ENCODE assay signal across 2 cellular contexts in the genomic region with DNA sequence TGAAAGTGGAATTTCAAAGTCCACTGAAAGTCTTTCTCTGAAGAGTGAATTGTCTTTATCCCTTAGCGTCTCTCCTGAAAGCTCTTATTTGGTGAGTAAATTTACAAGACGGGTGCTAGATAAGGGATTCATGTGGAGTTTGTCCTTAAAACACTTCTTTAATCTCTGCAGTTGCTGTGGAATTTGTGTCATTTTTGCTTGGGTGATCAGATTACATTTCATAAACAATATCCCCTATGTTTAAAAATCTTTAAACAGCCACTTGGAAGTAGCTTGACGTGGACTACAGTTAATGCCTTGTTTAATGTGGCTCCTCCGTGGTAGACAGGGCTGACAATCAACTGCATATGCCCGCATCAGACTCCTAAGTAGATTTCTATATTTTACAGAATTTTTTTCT.
TF ChIP-seq lines count a peak whose summit lies in the region.

No MANE protein-coding gene starts in this region.

TF ChIP-seq in SK-N-SH, 30 proteins besides CTCF, POLR2A, EP300 and RAD21:
- TF ChIP-seq TAF1 (IDR thresholded peaks at IDR 0.05; ENCODE audit: borderline replicate concordance, low read depth, low read length), result no peak
- TF ChIP-seq RFX5 (IDR thresholded peaks at IDR 0.05; ENCODE audit: low read length), result no peak
- TF ChIP-seq MEF2A (IDR thresholded peaks at IDR 0.05; ENCODE audit: borderline replicate concordance, low read depth), result no peak
- TF ChIP-seq SMC3 (IDR thresholded peaks at IDR 0.05; ENCODE audit: low read depth, low read length), result no peak
- TF ChIP-seq ELF1 (IDR thresholded peaks at IDR 0.05), result no peak
- TF ChIP-seq, protein P1, sequence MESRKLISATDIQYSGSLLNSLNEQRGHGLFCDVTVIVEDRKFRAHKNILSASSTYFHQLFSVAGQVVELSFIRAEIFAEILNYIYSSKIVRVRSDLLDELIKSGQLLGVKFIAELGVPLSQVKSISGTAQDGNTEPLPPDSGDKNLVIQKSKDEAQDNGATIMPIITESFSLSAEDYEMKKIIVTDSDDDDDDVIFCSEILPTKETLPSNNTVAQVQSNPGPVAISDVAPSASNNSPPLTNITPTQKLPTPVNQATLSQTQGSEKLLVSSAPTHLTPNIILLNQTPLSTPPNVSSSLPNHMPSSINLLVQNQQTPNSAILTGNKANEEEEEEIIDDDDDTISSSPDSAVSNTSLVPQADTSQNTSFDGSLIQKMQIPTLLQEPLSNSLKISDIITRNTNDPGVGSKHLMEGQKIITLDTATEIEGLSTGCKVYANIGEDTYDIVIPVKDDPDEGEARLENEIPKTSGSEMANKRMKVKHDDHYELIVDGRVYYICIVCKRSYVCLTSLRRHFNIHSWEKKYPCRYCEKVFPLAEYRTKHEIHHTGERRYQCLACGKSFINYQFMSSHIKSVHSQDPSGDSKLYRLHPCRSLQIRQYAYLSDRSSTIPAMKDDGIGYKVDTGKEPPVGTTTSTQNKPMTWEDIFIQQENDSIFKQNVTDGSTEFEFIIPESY (IDR thresholded peaks at IDR 0.05; ENCODE audit: borderline replicate concordance, low read depth), result no peak
- TF ChIP-seq POLR2AphosphoS5 (IDR thresholded peaks at IDR 0.05; ENCODE audit: low read depth, low read length), result no peak
- TF ChIP-seq, protein P2, sequence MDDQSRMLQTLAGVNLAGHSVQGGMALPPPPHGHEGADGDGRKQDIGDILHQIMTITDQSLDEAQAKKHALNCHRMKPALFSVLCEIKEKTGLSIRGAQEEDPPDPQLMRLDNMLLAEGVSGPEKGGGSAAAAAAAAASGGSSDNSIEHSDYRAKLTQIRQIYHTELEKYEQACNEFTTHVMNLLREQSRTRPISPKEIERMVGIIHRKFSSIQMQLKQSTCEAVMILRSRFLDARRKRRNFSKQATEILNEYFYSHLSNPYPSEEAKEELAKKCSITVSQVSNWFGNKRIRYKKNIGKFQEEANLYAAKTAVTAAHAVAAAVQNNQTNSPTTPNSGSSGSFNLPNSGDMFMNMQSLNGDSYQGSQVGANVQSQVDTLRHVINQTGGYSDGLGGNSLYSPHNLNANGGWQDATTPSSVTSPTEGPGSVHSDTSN (IDR thresholded peaks at IDR 0.05), result no peak
- TF ChIP-seq, protein P3, sequence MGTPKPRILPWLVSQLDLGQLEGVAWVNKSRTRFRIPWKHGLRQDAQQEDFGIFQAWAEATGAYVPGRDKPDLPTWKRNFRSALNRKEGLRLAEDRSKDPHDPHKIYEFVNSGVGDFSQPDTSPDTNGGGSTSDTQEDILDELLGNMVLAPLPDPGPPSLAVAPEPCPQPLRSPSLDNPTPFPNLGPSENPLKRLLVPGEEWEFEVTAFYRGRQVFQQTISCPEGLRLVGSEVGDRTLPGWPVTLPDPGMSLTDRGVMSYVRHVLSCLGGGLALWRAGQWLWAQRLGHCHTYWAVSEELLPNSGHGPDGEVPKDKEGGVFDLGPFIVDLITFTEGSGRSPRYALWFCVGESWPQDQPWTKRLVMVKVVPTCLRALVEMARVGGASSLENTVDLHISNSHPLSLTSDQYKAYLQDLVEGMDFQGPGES (IDR thresholded peaks at IDR 0.05; ENCODE audit: low read depth, low read length), result no peak
- TF ChIP-seq GATA2 (CRISPR knock-in tag; IDR thresholded peaks at IDR 0.05), result no peak
- TF ChIP-seq EZH2phosphoT487 (IDR thresholded peaks at IDR 0.05; ENCODE audit: borderline replicate concordance, low read depth), result no peak
- TF ChIP-seq, protein P4, sequence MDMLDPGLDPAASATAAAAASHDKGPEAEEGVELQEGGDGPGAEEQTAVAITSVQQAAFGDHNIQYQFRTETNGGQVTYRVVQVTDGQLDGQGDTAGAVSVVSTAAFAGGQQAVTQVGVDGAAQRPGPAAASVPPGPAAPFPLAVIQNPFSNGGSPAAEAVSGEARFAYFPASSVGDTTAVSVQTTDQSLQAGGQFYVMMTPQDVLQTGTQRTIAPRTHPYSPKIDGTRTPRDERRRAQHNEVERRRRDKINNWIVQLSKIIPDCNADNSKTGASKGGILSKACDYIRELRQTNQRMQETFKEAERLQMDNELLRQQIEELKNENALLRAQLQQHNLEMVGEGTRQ (IDR thresholded peaks at IDR 0.05; ENCODE audit: borderline replicate concordance, low read depth, low read length), result no peak
- no peak for TF ChIP-seq CHD2 (IDR thresholded peaks at IDR 0.05; ENCODE audit: low read length, partially characterized antibody)
- no peak for TF ChIP-seq TEAD4 (IDR thresholded peaks at IDR 0.05; ENCODE audit: borderline replicate concordance, insufficient read depth)

TF ChIP-seq in SK-N-SH treated with all-trans-retinoic acid at 6 μM for 48 hours, 23 proteins besides CTCF, POLR2A, EP300 and RAD21:
- TF ChIP-seq ZNF70 (CRISPR knock-in tag; IDR thresholded peaks at IDR 0.05), result no peak
- TF ChIP-seq GLIS3 (CRISPR knock-in tag; IDR thresholded peaks at IDR 0.05), result no peak
- TF ChIP-seq, protein P5, sequence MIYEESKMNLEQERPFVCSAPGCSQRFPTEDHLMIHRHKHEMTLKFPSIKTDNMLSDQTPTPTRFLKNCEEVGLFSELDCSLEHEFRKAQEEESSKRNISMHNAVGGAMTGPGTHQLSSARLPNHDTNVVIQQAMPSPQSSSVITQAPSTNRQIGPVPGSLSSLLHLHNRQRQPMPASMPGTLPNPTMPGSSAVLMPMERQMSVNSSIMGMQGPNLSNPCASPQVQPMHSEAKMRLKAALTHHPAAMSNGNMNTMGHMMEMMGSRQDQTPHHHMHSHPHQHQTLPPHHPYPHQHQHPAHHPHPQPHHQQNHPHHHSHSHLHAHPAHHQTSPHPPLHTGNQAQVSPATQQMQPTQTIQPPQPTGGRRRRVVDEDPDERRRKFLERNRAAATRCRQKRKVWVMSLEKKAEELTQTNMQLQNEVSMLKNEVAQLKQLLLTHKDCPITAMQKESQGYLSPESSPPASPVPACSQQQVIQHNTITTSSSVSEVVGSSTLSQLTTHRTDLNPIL (CRISPR knock-in tag; IDR thresholded peaks at IDR 0.05; ENCODE audit: low read depth), result no peak
- TF ChIP-seq CSDC2 (CRISPR knock-in tag; IDR thresholded peaks at IDR 0.05), result no peak
- no peak for TF ChIP-seq OSR1 (CRISPR knock-in tag; IDR thresholded peaks at IDR 0.05)
- TF ChIP-seq, protein P6, sequence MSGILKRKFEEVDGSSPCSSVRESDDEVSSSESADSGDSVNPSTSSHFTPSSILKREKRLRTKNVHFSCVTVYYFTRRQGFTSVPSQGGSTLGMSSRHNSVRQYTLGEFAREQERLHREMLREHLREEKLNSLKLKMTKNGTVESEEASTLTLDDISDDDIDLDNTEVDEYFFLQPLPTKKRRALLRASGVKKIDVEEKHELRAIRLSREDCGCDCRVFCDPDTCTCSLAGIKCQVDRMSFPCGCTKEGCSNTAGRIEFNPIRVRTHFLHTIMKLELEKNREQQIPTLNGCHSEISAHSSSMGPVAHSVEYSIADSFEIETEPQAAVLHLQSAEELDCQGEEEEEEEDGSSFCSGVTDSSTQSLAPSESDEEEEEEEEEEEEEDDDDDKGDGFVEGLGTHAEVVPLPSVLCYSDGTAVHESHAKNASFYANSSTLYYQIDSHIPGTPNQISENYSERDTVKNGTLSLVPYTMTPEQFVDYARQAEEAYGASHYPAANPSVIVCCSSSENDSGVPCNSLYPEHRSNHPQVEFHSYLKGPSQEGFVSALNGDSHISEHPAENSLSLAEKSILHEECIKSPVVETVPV (CRISPR knock-in tag; IDR thresholded peaks at IDR 0.05), result no peak
- no peak for TF ChIP-seq TCF4 (CRISPR knock-in tag; IDR thresholded peaks at IDR 0.05; ENCODE audit: borderline replicate concordance)
- no peak for TF ChIP-seq ZC3H10 (CRISPR knock-in tag; IDR thresholded peaks at IDR 0.05)
- TF ChIP-seq, protein P7, sequence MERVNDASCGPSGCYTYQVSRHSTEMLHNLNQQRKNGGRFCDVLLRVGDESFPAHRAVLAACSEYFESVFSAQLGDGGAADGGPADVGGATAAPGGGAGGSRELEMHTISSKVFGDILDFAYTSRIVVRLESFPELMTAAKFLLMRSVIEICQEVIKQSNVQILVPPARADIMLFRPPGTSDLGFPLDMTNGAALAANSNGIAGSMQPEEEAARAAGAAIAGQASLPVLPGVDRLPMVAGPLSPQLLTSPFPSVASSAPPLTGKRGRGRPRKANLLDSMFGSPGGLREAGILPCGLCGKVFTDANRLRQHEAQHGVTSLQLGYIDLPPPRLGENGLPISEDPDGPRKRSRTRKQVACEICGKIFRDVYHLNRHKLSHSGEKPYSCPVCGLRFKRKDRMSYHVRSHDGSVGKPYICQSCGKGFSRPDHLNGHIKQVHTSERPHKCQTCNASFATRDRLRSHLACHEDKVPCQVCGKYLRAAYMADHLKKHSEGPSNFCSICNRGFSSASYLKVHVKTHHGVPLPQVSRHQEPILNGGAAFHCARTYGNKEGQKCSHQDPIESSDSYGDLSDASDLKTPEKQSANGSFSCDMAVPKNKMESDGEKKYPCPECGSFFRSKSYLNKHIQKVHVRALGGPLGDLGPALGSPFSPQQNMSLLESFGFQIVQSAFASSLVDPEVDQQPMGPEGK (CRISPR knock-in tag; IDR thresholded peaks at IDR 0.05; ENCODE audit: borderline replicate concordance), result no peak
- TF ChIP-seq ARNTL (CRISPR knock-in tag; IDR thresholded peaks at IDR 0.05; ENCODE audit: borderline replicate concordance, low read depth), result no peak
- TF ChIP-seq ISL1 (CRISPR knock-in tag; IDR thresholded peaks at IDR 0.05), result no peak
- TF ChIP-seq ESRRG (CRISPR knock-in tag; IDR thresholded peaks at IDR 0.05), result no peak
- TF ChIP-seq ZNF565 (CRISPR knock-in tag; conservative IDR thresholded peaks at IDR 0.05; ENCODE audit: low read depth), result no peak
